1 cellular context compared by ENCODE assay signal in the genomic region with DNA sequence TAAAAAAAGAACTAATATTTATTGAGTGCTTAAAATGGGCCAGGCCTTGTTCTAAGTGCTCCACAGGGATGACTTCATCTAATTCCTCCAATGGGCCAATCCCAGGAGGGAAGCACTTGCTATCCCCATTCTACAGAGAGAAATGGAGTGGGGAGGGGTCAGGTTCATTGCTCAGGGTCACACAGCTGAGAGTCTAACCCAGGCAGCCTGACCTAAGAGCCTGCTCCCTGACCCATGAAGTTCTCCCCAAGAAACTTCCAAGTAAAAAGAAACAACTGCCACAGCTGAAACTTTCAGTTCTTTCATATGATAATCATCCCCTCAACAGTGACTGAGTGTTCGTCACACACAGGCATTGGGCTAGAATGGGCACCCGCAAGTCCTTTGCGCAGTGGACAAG.
TF ChIP-seq lines count a peak whose summit lies in the region.

No MANE protein-coding gene starts in this region.

TF ChIP-seq in H1, 55 proteins besides CTCF, POLR2A, EP300 and RAD21:
- TF ChIP-seq, protein P1, sequence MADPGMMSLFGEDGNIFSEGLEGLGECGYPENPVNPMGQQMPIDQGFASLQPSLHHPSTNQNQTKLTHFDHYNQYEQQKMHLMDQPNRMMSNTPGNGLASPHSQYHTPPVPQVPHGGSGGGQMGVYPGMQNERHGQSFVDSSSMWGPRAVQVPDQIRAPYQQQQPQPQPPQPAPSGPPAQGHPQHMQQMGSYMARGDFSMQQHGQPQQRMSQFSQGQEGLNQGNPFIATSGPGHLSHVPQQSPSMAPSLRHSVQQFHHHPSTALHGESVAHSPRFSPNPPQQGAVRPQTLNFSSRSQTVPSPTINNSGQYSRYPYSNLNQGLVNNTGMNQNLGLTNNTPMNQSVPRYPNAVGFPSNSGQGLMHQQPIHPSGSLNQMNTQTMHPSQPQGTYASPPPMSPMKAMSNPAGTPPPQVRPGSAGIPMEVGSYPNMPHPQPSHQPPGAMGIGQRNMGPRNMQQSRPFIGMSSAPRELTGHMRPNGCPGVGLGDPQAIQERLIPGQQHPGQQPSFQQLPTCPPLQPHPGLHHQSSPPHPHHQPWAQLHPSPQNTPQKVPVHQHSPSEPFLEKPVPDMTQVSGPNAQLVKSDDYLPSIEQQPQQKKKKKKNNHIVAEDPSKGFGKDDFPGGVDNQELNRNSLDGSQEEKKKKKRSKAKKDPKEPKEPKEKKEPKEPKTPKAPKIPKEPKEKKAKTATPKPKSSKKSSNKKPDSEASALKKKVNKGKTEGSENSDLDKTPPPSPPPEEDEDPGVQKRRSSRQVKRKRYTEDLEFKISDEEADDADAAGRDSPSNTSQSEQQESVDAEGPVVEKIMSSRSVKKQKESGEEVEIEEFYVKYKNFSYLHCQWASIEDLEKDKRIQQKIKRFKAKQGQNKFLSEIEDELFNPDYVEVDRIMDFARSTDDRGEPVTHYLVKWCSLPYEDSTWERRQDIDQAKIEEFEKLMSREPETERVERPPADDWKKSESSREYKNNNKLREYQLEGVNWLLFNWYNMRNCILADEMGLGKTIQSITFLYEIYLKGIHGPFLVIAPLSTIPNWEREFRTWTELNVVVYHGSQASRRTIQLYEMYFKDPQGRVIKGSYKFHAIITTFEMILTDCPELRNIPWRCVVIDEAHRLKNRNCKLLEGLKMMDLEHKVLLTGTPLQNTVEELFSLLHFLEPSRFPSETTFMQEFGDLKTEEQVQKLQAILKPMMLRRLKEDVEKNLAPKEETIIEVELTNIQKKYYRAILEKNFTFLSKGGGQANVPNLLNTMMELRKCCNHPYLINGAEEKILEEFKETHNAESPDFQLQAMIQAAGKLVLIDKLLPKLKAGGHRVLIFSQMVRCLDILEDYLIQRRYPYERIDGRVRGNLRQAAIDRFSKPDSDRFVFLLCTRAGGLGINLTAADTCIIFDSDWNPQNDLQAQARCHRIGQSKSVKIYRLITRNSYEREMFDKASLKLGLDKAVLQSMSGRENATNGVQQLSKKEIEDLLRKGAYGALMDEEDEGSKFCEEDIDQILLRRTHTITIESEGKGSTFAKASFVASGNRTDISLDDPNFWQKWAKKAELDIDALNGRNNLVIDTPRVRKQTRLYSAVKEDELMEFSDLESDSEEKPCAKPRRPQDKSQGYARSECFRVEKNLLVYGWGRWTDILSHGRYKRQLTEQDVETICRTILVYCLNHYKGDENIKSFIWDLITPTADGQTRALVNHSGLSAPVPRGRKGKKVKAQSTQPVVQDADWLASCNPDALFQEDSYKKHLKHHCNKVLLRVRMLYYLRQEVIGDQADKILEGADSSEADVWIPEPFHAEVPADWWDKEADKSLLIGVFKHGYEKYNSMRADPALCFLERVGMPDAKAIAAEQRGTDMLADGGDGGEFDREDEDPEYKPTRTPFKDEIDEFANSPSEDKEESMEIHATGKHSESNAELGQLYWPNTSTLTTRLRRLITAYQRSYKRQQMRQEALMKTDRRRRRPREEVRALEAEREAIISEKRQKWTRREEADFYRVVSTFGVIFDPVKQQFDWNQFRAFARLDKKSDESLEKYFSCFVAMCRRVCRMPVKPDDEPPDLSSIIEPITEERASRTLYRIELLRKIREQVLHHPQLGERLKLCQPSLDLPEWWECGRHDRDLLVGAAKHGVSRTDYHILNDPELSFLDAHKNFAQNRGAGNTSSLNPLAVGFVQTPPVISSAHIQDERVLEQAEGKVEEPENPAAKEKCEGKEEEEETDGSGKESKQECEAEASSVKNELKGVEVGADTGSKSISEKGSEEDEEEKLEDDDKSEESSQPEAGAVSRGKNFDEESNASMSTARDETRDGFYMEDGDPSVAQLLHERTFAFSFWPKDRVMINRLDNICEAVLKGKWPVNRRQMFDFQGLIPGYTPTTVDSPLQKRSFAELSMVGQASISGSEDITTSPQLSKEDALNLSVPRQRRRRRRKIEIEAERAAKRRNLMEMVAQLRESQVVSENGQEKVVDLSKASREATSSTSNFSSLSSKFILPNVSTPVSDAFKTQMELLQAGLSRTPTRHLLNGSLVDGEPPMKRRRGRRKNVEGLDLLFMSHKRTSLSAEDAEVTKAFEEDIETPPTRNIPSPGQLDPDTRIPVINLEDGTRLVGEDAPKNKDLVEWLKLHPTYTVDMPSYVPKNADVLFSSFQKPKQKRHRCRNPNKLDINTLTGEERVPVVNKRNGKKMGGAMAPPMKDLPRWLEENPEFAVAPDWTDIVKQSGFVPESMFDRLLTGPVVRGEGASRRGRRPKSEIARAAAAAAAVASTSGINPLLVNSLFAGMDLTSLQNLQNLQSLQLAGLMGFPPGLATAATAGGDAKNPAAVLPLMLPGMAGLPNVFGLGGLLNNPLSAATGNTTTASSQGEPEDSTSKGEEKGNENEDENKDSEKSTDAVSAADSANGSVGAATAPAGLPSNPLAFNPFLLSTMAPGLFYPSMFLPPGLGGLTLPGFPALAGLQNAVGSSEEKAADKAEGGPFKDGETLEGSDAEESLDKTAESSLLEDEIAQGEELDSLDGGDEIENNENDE (IDR thresholded peaks at IDR 0.05; ENCODE audit: insufficient replicate concordance, low read length) = no peak
- TF ChIP-seq, protein P2, sequence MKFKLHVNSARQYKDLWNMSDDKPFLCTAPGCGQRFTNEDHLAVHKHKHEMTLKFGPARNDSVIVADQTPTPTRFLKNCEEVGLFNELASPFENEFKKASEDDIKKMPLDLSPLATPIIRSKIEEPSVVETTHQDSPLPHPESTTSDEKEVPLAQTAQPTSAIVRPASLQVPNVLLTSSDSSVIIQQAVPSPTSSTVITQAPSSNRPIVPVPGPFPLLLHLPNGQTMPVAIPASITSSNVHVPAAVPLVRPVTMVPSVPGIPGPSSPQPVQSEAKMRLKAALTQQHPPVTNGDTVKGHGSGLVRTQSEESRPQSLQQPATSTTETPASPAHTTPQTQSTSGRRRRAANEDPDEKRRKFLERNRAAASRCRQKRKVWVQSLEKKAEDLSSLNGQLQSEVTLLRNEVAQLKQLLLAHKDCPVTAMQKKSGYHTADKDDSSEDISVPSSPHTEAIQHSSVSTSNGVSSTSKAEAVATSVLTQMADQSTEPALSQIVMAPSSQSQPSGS (IDR thresholded peaks at IDR 0.05; ENCODE audit: low read length) = no peak
- TF ChIP-seq MAFK (IDR thresholded peaks at IDR 0.05; ENCODE audit: low read depth, low read length) (no peak), EGR1 (IDR thresholded peaks at IDR 0.05; ENCODE audit: borderline replicate concordance, low read depth, low read length) (no peak), TEAD4 (IDR thresholded peaks at IDR 0.05; ENCODE audit: low read depth, low read length) (no peak), RNF2 (IDR thresholded peaks at IDR 0.05; ENCODE audit: borderline replicate concordance, low read depth, low read length, missing control alignments, poor library complexity, severe bottlenecking) (no peak), SIX5 (IDR thresholded peaks at IDR 0.05; ENCODE audit: low read depth, low read length) (no peak), BRCA1 (IDR thresholded peaks at IDR 0.05; ENCODE audit: low read depth, low read length) (no peak), JUND (IDR thresholded peaks at IDR 0.05; ENCODE audit: low read length) (no peak), BACH1 (IDR thresholded peaks at IDR 0.05; ENCODE audit: low read length) (no peak), TAF1 (IDR thresholded peaks at IDR 0.05; ENCODE audit: low read depth, low read length) (no peak)
